ENCODE assay signal across 17 cellular contexts in genomic region chr22:44663256-44663999, GRCh38. TPM values are rescaled to one million over a fixed set of nuclear protein-coding genes. Genes with fewer than 3 reads are reported as not detected.
DNase-seq lines count a peak whose midpoint lies in the region; ATAC-seq and TF ChIP-seq lines count a peak whose summit lies in the region.
"Had no signal": no experiment of that assay in that cellular context is flagged by ENCODE, and none has a peak within 500 bp of the region (broad histone marks: within the 10 kb centered on the region; RNA-seq: fewer than 3 reads in every experiment).

No MANE protein-coding gene starts in this region.

- H3K4me1 ChIP-seq in subcutaneous abdominal adipose tissue (ENCODE audit: control insufficient read depth in 5 of 5, insufficient read depth in 5 of 5, low read length in 5 of 5) = peaks cover 22 to 79% (median 74%) of the 10 kb centered on the region in 5 donors
- peaks cover 0 to 9% (median 5%) of the 10 kb centered on the region in 4 donors for H3K4me1 ChIP-seq in tibial artery

- H3K4me3 ChIP-seq in subcutaneous abdominal adipose tissue (ENCODE audit: low read depth in 1 of 5, low read length in 5 of 5) = no peak overlapping the region
- no peak overlapping the region for H3K4me3 ChIP-seq in tibial artery
- H3K4me3 ChIP-seq: cardiac muscle cell had no signal

- no peak overlapping the region for H3K4me3 Mint-ChIP-seq in activated CD8-positive, alpha-beta T cell treated with anti-CD3 and anti-CD28 coated beads, Interleukin-2, amount 10 ng/mL, durations not matched to agents 7 days and 5 days
- no peak overlapping the region for H3K4me3 Mint-ChIP-seq in activated CD8-positive, alpha-beta T cell treated with anti-CD3 and anti-CD28 coated beads for 36 hours
- peak overlapping the region; percentile 62 to 73 (median 67) for H3K4me3 Mint-ChIP-seq in immature natural killer cell
- H3K4me3 Mint-ChIP-seq: H9; T-helper 1 cell treated with Interleukin-12 subunit alpha and Interleukin-12 subunit beta and Interleukin-4 antibody, amounts not matched to agents 30 μg/mL and 1 μg/mL, for 36 hours; type B pancreatic cell; WTC11 had no signal

- H3K27ac ChIP-seq in subcutaneous abdominal adipose tissue (ENCODE audit: low read depth, low read length) (peak overlapping the region; percentile 63), tibial artery (no peak overlapping the region)
- H3K27ac ChIP-seq: cardiac muscle cell had no signal

- peak overlapping the region in 1 of 5 donors; percentile 10 for H3K9ac ChIP-seq in subcutaneous abdominal adipose tissue (ENCODE audit: low read length in 5 of 5)

- H3K9me3 ChIP-seq in subcutaneous abdominal adipose tissue (ENCODE audit: control insufficient read depth in 5 of 5, low read length in 5 of 5) = no peaks in the 10 kb centered on the region
- no peaks in the 10 kb centered on the region for H3K9me3 ChIP-seq in tibial artery

- no peak for DNase-seq in activated CD8-positive, alpha-beta T cell treated with anti-CD3 and anti-CD28 coated beads, Interleukin-2, amount 10 ng/mL, durations not matched to agents 7 days and 5 days
- DNase-seq in activated CD8-positive, alpha-beta T cell treated with anti-CD3 and anti-CD28 coated beads for 36 hours = no peak
- DNase-seq in RPMI8226 = peak; percentile 77
- no peak for DNase-seq in immature natural killer cell
- no peak for DNase-seq in tibial artery
- no peak for DNase-seq in SHP77 treated with DMSO at 0.1 percent for 48 hours (lab: John Stamatoyannopoulos, UW)
- DNase-seq: DMS79 treated with DMSO at 0.1 percent for 48 hours, H9, NCI-H1417, NCI-H2107, NCI-H524 treated with DMSO at 0.1 percent for 48 hours had no signal

- intact Hi-C loops in activated CD8-positive, alpha-beta T cell treated with anti-CD3 and anti-CD28 coated beads for 36 hours (cut with micrococcal nuclease) = no loop called here
- intact Hi-C loops in tibial artery (cut with DNase I; ENCODE audit: low total_unique reads) = no loop called here

- no peak for TF ChIP-seq CTCF in activated CD8-positive, alpha-beta T cell treated with anti-CD3 and anti-CD28 coated beads for 36 hours (IDR thresholded peaks at IDR 0.05)
- TF ChIP-seq CTCF in tibial artery (IDR thresholded peaks at IDR 0.05) = no peak

- H3K9me3 Mint-ChIP-seq in activated CD8-positive, alpha-beta T cell treated with anti-CD3 and anti-CD28 coated beads, Interleukin-2, amount 10 ng/mL, durations not matched to agents 7 days and 5 days (ENCODE audit: insufficient read depth) = no peaks in the 10 kb centered on the region
- no peaks in the 10 kb centered on the region for H3K9me3 Mint-ChIP-seq in activated CD8-positive, alpha-beta T cell treated with anti-CD3 and anti-CD28 coated beads for 36 hours
- no peaks in the 10 kb centered on the region for H3K9me3 Mint-ChIP-seq in immature natural killer cell
- H3K9me3 Mint-ChIP-seq: T-helper 1 cell treated with Interleukin-12 subunit alpha and Interleukin-12 subunit beta and Interleukin-4 antibody, amounts not matched to agents 30 μg/mL and 1 μg/mL, for 36 hours; type B pancreatic cell; WTC11 had no signal

- no peaks in the 10 kb centered on the region for H3K27me3 ChIP-seq in subcutaneous abdominal adipose tissue (ENCODE audit: control insufficient read depth in 5 of 5, insufficient read depth in 4 of 5, low read length in 5 of 5)
- H3K27me3 ChIP-seq in tibial artery = peaks cover 0 to 46% of the 10 kb centered on the region in 2 donors
- H3K27me3 ChIP-seq: cardiac muscle cell had no signal

- H3K36me3 ChIP-seq in subcutaneous abdominal adipose tissue (ENCODE audit: control insufficient read depth in 5 of 5, insufficient read depth in 5 of 5, low read length in 5 of 5) = no peaks in the 10 kb centered on the region
- H3K36me3 ChIP-seq in tibial artery = no peaks in the 10 kb centered on the region
- H3K36me3 ChIP-seq: cardiac muscle cell had no signal

- ATAC-seq in activated CD8-positive, alpha-beta T cell treated with anti-CD3 and anti-CD28 coated beads, Interleukin-2, amount 10 ng/mL, durations not matched to agents 7 days and 5 days = no peak
- no peak for ATAC-seq in activated CD8-positive, alpha-beta T cell treated with anti-CD3 and anti-CD28 coated beads for 36 hours
- ATAC-seq in GM21515 (IDR thresholded peaks at IDR 0.05; ENCODE audit: unreplicated experiment) = no peak
- ATAC-seq: WTC11 had no signal

- peaks cover 81% of the 10 kb centered on the region for H3K4me1 Mint-ChIP-seq in activated CD8-positive, alpha-beta T cell treated with anti-CD3 and anti-CD28 coated beads, Interleukin-2, amount 10 ng/mL, durations not matched to agents 7 days and 5 days (ENCODE audit: low read depth)
- H3K4me1 Mint-ChIP-seq in activated CD8-positive, alpha-beta T cell treated with anti-CD3 and anti-CD28 coated beads for 36 hours (ENCODE audit: low read depth) = peaks cover 55% of the 10 kb centered on the region
- peaks cover 71 to 74% of the 10 kb centered on the region in 2 donors for H3K4me1 Mint-ChIP-seq in immature natural killer cell

- H3K36me3 Mint-ChIP-seq in activated CD8-positive, alpha-beta T cell treated with anti-CD3 and anti-CD28 coated beads, Interleukin-2, amount 10 ng/mL, durations not matched to agents 7 days and 5 days (ENCODE audit: low read depth) = no peaks in the 10 kb centered on the region
- H3K36me3 Mint-ChIP-seq in activated CD8-positive, alpha-beta T cell treated with anti-CD3 and anti-CD28 coated beads for 36 hours (ENCODE audit: low read depth) = no peaks in the 10 kb centered on the region
- H3K36me3 Mint-ChIP-seq in immature natural killer cell = no peaks in the 10 kb centered on the region
- H3K36me3 Mint-ChIP-seq: type B pancreatic cell, WTC11 had no signal

- peak overlapping the region; percentile 87 for H3K27ac Mint-ChIP-seq in activated CD8-positive, alpha-beta T cell treated with anti-CD3 and anti-CD28 coated beads, Interleukin-2, amount 10 ng/mL, durations not matched to agents 7 days and 5 days
- H3K27ac Mint-ChIP-seq in activated CD8-positive, alpha-beta T cell treated with anti-CD3 and anti-CD28 coated beads for 36 hours = no peak overlapping the region
- peak overlapping the region; percentile 88 to 96 (median 91) for H3K27ac Mint-ChIP-seq in immature natural killer cell
- H3K27ac Mint-ChIP-seq: H9; T-helper 1 cell treated with Interleukin-12 subunit alpha and Interleukin-12 subunit beta and Interleukin-4 antibody, amounts not matched to agents 30 μg/mL and 1 μg/mL, for 36 hours; type B pancreatic cell; WTC11 had no signal

- no peaks in the 10 kb centered on the region for H3K27me3 Mint-ChIP-seq in activated CD8-positive, alpha-beta T cell treated with anti-CD3 and anti-CD28 coated beads, Interleukin-2, amount 10 ng/mL, durations not matched to agents 7 days and 5 days (ENCODE audit: low read depth)
- H3K27me3 Mint-ChIP-seq in activated CD8-positive, alpha-beta T cell treated with anti-CD3 and anti-CD28 coated beads for 36 hours = no peaks in the 10 kb centered on the region
- H3K27me3 Mint-ChIP-seq in immature natural killer cell (ENCODE audit: low read depth in 3 of 3) = peaks cover 13 to 25% (median 15%) of the 10 kb centered on the region in 3 donors

- POLR2A ChIA-PET in activated CD8-positive, alpha-beta T cell treated with anti-CD3 and anti-CD28 coated beads, Interleukin-2, amount 10 ng/mL, durations not matched to agents 7 days and 5 days (lab: Charles Lee) = interaction anchor here (0.5 to 0.9 kb wide), 3 partner anchors 8 to 483 kb away, joined by 3 read pairs; partner anchors contain the start of gene PARVG
- POLR2A ChIA-PET in activated CD8-positive, alpha-beta T cell treated with anti-CD3 and anti-CD28 coated beads for 36 hours (lab: Charles Lee) = interaction anchor here (0.7 to 1.2 kb wide), 4 partner anchors 8 to 22 kb away, joined by 3 read pairs; no protein-coding TSS in a partner anchor

- CTCF ChIA-PET in activated CD8-positive, alpha-beta T cell treated with anti-CD3 and anti-CD28 coated beads, Interleukin-2, amount 10 ng/mL, durations not matched to agents 7 days and 5 days (lab: Charles Lee) = interaction anchor here (1.0 to 12.8 kb wide), 5 partner anchors 12 to 37 kb away, joined by 3 to 129 read pairs (median 4); no protein-coding TSS in a partner anchor
- CTCF ChIA-PET in activated CD8-positive, alpha-beta T cell treated with anti-CD3 and anti-CD28 coated beads for 36 hours (lab: Charles Lee) = interaction anchor here (1.0 to 2.9 kb wide), 3 partner anchors 21 to 37 kb away, joined by 3 to 8 read pairs (median 4); no protein-coding TSS in a partner anchor

RNA-seq across cellular contexts. Expression of gene PRR5, which starts 38.6 kb away (rescaled TPM):
- 10 to 100 TPM; 29.4 to 31.5 TPM for total RNA-seq in activated CD8-positive, alpha-beta T cell treated with anti-CD3 and anti-CD28 coated beads, Interleukin-2, amount 10 ng/mL, durations not matched to agents 7 days and 5 days
- 10 to 100 TPM; 26.8 to 27.3 TPM for total RNA-seq in activated CD8-positive, alpha-beta T cell treated with anti-CD3 and anti-CD28 coated beads for 36 hours
- polyA plus RNA-seq in immature natural killer cell = 100 to 1,000 TPM; 102 to 168 (median 112) TPM

Comparison
In these comparisons a context has a peak if more than half of its experiments do, and no peak if none do; other contexts are left out.
1. H3K4me3 Mint-ChIP-seq: peak in immature natural killer cell (5 of 5); none in activated CD8-positive, alpha-beta T cell treated with anti-CD3 and anti-CD28 coated beads, Interleukin-2, amount 10 ng/mL, durations not matched to agents 7 days and 5 days (single experiment) and activated CD8-positive, alpha-beta T cell treated with anti-CD3 and anti-CD28 coated beads for 36 hours (single experiment).